ENCODE assay signal across 22 cellular contexts in genomic region chr10:71810048-71810750, GRCh38. TPM values are rescaled to one million over a fixed set of nuclear protein-coding genes. Genes with fewer than 3 reads are reported as not detected.
DNase-seq lines count a peak whose midpoint lies in the region; TF ChIP-seq lines count a peak whose summit lies in the region.
"Had no signal": no experiment of that assay in that cellular context is flagged by ENCODE, and none has a peak within 500 bp of the region (broad histone marks: within the 10 kb centered on the region; RNA-seq: fewer than 3 reads in every experiment).

No MANE protein-coding gene starts in this region.

- H3K27me3 ChIP-seq in neural cell (ENCODE audit: insufficient read depth, low read depth, low read length) (no peaks in the 10 kb centered on the region), spleen (replicated peaks in 1 of 7) (no peaks in the 10 kb centered on the region), vagina (no peaks in the 10 kb centered on the region)
- H3K27me3 ChIP-seq: Peyer's patch had no signal

- no peak overlapping the region for H3K4me2 ChIP-seq in neural cell (ENCODE audit: low read length)
- H3K4me2 ChIP-seq: GM23338, KMS-11 had no signal

- H4K20me1 ChIP-seq in neural cell (ENCODE audit: insufficient read depth), result no peaks in the 10 kb centered on the region

- H3K9me2 ChIP-seq in neural cell (ENCODE audit: insufficient read depth, low read length), result no peaks in the 10 kb centered on the region

- no peak for TF ChIP-seq CTCF in NB4 (IDR thresholded peaks at IDR 0.05; ENCODE audit: low read depth, low read length)
- no peak for TF ChIP-seq CTCF in neural cell (IDR thresholded peaks at IDR 0.05; ENCODE audit: poor library complexity, severe bottlenecking)
- no peak for TF ChIP-seq CTCF in spleen (IDR thresholded peaks at IDR 0.05 in 8 of 11, conservative IDR thresholded peaks at IDR 0.05 in 3 of 11)
- no peak for TF ChIP-seq CTCF in vagina (IDR thresholded peaks at IDR 0.05)

- no peak overlapping the region for H3K9ac ChIP-seq in neural cell (ENCODE audit: low read length)
- H3K9ac ChIP-seq: KMS-11 had no signal

- no peaks in the 10 kb centered on the region for H3K79me2 ChIP-seq in neural cell (replicated peaks; ENCODE audit: insufficient read depth, low read length)

- no peak overlapping the region for H3K4me3 ChIP-seq in NB4 (ENCODE audit: low read depth, low read length)
- no peak overlapping the region for H3K4me3 ChIP-seq in neural cell (ENCODE audit: low read length)
- H3K4me3 ChIP-seq in spleen, result no peak overlapping the region
- H3K4me3 ChIP-seq in vagina, result no peak overlapping the region
- H3K4me3 ChIP-seq: GM23338, Peyer's patch had no signal

- H3F3A ChIP-seq in neural cell (ENCODE audit: insufficient read depth, low read length, poor library complexity, severe bottlenecking), result no peaks in the 10 kb centered on the region

- TF ChIP-seq EP300 in neural cell (conservative IDR thresholded peaks at IDR 0.05; ENCODE audit: poor library complexity, severe bottlenecking), result no peak

- no peak overlapping the region for H2AFZ ChIP-seq in neural cell (ENCODE audit: low read depth, low read length)
- H2AFZ ChIP-seq: GM23338 had no signal

- no peak for TF ChIP-seq RAD21 in neural cell (conservative IDR thresholded peaks at IDR 0.05)

- intact Hi-C loops in spleen (cut with DNase I; ENCODE audit: low total_unique reads) (loop anchor here (10.0 kb wide), 2 partner anchors 425 to 495 kb away; partner anchors contain the start of gene SLC29A3), vagina (cut with DNase I) (loop anchor here (10.0 kb wide), 1 partner anchor 85 kb away; no protein-coding TSS in a partner anchor)

- DNase-seq in GDM1 (lab: John Stamatoyannopoulos, UW) (peak; percentile 11), NB4 (ENCODE audit: low read depth) (peak; percentile 44), spleen (peak; percentile 71), COLO668 (lab: John Stamatoyannopoulos, UW; ENCODE audit: unreplicated experiment) (no peak), vagina (ENCODE audit: extremely low spot score in 2 of 2) (no peak), NCI-H82 (lab: John Stamatoyannopoulos, UW) (no peak)
- DNase-seq: Calu3, DMS79 treated with DMSO at 0.1 percent for 48 hours, H9, IMR-90, MM.1S, NCI-H1105 treated with DMSO at 0.1 percent for 48 hours, NCI-H2029 treated with DMSO at 0.1 percent for 48 hours, NCI-H446 treated with DMSO at 0.1 percent for 48 hours, NCI-H526, Peyer's patch, SHP77 treated with DMSO at 0.1 percent for 48 hours, T-helper 1 cell had no signal

- H3K4me1 ChIP-seq in spleen (peaks cover 2 to 58% (median 36%) of the 10 kb centered on the region in 6 donors), vagina (peaks cover 14% of the 10 kb centered on the region)

- H3K36me3 ChIP-seq in neural cell (ENCODE audit: insufficient read depth, low read length), result no peaks in the 10 kb centered on the region
- H3K36me3 ChIP-seq in spleen, result peaks cover 0 to 54% (median 4%) of the 10 kb centered on the region in 6 donors
- peaks cover 0 to 3% of the 10 kb centered on the region in 2 donors for H3K36me3 ChIP-seq in vagina

- no peak overlapping the region for H3K27ac ChIP-seq in neural cell (ENCODE audit: low read length)
- peak overlapping the region in 1 of 8 donors; percentile 4 for H3K27ac ChIP-seq in spleen
- H3K27ac ChIP-seq in vagina, result no peak overlapping the region
- H3K27ac ChIP-seq: KMS-11, Peyer's patch had no signal

- no peak for TF ChIP-seq POLR2A in NB4 (IDR thresholded peaks at IDR 0.05; ENCODE audit: extremely low read depth, insufficient read length)
- TF ChIP-seq POLR2A in spleen (IDR thresholded peaks at IDR 0.05), result no peak
- no peak for TF ChIP-seq POLR2A in vagina (IDR thresholded peaks at IDR 0.05)

- WGBS in spleen, 5 donors, result 73 to 93% (median 88%) methylated on average over 12 to 13 of the region's 13 CpGs

- H3K9me3 ChIP-seq in neural cell (ENCODE audit: low read length), result no peaks in the 10 kb centered on the region
- no peaks in the 10 kb centered on the region for H3K9me3 ChIP-seq in spleen
- no peaks in the 10 kb centered on the region for H3K9me3 ChIP-seq in vagina
- H3K9me3 ChIP-seq: Peyer's patch had no signal

TF ChIP-seq in neural cell, 6 proteins besides CTCF, POLR2A, EP300 and RAD21:
- TF ChIP-seq REST (IDR thresholded peaks at IDR 0.05; ENCODE audit: borderline replicate concordance) (no peak), POLR2AphosphoS5 (IDR thresholded peaks at IDR 0.05) (peak; percentile 24)

RNA-seq across cellular contexts. Expression of gene VSIR, which starts 36.9 kb away (rescaled TPM):
- polyA plus RNA-seq in neural cell (not detected in 2 replicates), spleen (10 to 100 TPM; 34.5 to 84.3 (median 50.4) TPM)
- polyA minus RNA-seq in neural cell, result not detected in 2 replicates
- total RNA-seq in spleen (100 to 1,000 TPM; 202 to 512 (median 313) TPM), vagina (96.5 TPM)
- total RNA-seq: A673 had no signal

RNA-seq across cellular contexts. Expression of gene PSAP, which starts 40.9 kb away (rescaled TPM):
- polyA plus RNA-seq in neural cell, result 651 and 700 TPM in 2 replicates
- 597 and 644 TPM in 2 replicates for polyA minus RNA-seq in neural cell
- total RNA-seq in spleen, result 1,000 to 10,000 TPM; 1,269 to 1,826 (median 1,507) TPM
- 100 to 1,000 TPM; 363 to 690 (median 437) TPM for polyA plus RNA-seq in spleen
- total RNA-seq in vagina, result 680 TPM

Comparison
In these comparisons a context has a peak if more than half of its experiments do, and no peak if none do; other contexts are left out.
1. DNase-seq: peak in GDM1 (single experiment), NB4 (single experiment) and spleen (single experiment); none in COLO668 (single experiment), vagina (0 of 2) and NCI-H82 (single experiment).